1 cellular context compared by ENCODE assay signal in the genomic region with DNA sequence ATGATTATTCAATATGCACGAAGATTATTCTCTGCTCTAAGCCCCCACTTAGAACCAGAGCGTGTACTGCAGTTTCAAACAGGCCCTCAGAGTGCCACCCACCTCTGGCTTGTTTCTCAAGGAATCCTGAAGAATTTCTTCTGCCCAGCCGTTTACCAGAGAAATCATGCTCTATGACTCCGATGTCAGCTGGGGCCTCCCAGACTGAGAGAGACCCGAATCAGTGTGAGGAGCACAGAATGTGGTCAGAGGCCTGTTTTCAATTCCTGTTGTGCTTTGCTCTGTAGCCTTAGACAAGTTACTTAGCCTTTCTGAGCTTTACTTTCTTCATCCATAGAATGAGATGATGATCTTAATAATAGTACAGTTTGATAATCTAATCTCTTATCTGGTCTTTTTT.
TF ChIP-seq lines count a peak whose summit lies in the region.

No MANE protein-coding gene starts in this region.

TF ChIP-seq in GM23338, 12 proteins besides CTCF, POLR2A, EP300 and RAD21 (continued from another document):
- TF ChIP-seq, protein P1, sequence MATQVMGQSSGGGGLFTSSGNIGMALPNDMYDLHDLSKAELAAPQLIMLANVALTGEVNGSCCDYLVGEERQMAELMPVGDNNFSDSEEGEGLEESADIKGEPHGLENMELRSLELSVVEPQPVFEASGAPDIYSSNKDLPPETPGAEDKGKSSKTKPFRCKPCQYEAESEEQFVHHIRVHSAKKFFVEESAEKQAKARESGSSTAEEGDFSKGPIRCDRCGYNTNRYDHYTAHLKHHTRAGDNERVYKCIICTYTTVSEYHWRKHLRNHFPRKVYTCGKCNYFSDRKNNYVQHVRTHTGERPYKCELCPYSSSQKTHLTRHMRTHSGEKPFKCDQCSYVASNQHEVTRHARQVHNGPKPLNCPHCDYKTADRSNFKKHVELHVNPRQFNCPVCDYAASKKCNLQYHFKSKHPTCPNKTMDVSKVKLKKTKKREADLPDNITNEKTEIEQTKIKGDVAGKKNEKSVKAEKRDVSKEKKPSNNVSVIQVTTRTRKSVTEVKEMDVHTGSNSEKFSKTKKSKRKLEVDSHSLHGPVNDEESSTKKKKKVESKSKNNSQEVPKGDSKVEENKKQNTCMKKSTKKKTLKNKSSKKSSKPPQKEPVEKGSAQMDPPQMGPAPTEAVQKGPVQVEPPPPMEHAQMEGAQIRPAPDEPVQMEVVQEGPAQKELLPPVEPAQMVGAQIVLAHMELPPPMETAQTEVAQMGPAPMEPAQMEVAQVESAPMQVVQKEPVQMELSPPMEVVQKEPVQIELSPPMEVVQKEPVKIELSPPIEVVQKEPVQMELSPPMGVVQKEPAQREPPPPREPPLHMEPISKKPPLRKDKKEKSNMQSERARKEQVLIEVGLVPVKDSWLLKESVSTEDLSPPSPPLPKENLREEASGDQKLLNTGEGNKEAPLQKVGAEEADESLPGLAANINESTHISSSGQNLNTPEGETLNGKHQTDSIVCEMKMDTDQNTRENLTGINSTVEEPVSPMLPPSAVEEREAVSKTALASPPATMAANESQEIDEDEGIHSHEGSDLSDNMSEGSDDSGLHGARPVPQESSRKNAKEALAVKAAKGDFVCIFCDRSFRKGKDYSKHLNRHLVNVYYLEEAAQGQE (IDR thresholded peaks at IDR 0.05; ENCODE audit: unreplicated experiment), result no peak
- TF ChIP-seq, protein P2, sequence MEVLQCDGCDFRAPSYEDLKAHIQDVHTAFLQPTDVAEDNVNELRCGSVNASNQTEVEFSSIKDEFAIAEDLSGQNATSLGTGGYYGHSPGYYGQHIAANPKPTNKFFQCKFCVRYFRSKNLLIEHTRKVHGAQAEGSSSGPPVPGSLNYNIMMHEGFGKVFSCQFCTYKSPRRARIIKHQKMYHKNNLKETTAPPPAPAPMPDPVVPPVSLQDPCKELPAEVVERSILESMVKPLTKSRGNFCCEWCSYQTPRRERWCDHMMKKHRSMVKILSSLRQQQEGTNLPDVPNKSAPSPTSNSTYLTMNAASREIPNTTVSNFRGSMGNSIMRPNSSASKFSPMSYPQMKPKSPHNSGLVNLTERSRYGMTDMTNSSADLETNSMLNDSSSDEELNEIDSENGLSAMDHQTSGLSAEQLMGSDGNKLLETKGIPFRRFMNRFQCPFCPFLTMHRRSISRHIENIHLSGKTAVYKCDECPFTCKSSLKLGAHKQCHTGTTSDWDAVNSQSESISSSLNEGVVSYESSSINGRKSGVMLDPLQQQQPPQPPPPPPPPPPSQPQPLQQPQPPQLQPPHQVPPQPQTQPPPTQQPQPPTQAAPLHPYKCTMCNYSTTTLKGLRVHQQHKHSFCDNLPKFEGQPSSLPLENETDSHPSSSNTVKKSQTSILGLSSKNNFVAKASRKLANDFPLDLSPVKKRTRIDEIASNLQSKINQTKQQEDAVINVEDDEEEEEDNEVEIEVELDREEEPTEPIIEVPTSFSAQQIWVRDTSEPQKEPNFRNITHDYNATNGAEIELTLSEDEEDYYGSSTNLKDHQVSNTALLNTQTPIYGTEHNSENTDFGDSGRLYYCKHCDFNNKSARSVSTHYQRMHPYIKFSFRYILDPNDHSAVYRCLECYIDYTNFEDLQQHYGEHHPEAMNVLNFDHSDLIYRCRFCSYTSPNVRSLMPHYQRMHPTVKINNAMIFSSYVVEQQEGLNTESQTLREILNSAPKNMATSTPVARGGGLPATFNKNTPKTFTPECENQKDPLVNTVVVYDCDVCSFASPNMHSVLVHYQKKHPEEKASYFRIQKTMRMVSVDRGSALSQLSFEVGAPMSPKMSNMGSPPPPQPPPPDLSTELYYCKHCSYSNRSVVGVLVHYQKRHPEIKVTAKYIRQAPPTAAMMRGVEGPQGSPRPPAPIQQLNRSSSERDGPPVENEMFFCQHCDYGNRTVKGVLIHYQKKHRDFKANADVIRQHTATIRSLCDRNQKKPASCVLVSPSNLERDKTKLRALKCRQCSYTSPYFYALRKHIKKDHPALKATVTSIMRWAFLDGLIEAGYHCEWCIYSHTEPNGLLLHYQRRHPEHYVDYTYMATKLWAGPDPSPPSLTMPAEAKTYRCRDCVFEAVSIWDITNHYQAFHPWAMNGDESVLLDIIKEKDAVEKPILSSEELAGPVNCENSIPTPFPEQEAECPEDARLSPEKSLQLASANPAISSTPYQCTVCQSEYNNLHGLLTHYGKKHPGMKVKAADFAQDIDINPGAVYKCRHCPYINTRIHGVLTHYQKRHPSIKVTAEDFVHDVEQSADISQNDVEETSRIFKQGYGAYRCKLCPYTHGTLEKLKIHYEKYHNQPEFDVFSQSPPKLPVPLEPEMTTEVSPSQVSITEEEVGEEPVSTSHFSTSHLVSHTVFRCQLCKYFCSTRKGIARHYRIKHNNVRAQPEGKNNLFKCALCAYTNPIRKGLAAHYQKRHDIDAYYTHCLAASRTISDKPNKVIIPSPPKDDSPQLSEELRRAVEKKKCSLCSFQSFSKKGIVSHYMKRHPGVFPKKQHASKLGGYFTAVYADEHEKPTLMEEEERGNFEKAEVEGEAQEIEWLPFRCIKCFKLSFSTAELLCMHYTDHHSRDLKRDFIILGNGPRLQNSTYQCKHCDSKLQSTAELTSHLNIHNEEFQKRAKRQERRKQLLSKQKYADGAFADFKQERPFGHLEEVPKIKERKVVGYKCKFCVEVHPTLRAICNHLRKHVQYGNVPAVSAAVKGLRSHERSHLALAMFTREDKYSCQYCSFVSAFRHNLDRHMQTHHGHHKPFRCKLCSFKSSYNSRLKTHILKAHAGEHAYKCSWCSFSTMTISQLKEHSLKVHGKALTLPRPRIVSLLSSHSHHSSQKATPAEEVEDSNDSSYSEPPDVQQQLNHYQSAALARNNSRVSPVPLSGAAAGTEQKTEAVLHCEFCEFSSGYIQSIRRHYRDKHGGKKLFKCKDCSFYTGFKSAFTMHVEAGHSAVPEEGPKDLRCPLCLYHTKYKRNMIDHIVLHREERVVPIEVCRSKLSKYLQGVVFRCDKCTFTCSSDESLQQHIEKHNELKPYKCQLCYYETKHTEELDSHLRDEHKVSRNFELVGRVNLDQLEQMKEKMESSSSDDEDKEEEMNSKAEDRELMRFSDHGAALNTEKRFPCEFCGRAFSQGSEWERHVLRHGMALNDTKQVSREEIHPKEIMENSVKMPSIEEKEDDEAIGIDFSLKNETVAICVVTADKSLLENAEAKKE (CRISPR knock-in tag; IDR thresholded peaks at IDR 0.05), result no peak
- no peak for TF ChIP-seq EZH2 (IDR thresholded peaks at IDR 0.05; ENCODE audit: low read depth, unreplicated experiment)
